26 cellular contexts compared by ENCODE assay signal in the genomic region with DNA sequence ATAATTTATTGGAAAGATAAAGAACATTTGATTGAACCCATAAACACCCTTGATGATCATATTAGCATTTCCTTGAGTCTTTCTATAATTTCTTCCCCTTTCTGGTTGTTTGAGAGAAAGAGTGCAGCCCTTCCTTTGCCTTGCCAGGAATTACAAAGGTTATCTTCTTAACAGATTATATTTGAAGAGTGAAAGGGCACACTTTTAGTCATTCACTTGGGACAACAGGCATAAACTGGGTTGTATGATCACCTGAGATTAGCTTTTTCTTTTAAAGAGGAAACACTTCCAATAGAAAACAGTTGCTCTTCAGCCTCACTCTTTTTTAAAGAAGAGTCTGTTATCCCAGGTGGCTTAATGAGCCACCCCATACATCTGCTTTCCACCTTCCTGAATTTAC.
"Had no signal": no experiment of that assay in that cellular context is flagged by ENCODE, and none has a peak within 500 bp of the region (broad histone marks: within the 10 kb centered on the region; RNA-seq: fewer than 3 reads in every experiment).

No MANE protein-coding gene starts in this region.

- H3K4me2 ChIP-seq: hepatocyte had no signal

- H3K4me3 ChIP-seq: heart right ventricle, hepatocyte, left lung, lower lobe of right lung, pancreas, prostate gland, sigmoid colon, spleen, suprapubic skin, thoracic aorta, tibial artery, upper lobe of left lung, vagina had no signal

- H3K27me3 ChIP-seq: heart right ventricle, hepatocyte, left lung, pancreas, sigmoid colon, spleen, suprapubic skin, tibial artery, upper lobe of left lung, vagina had no signal

- H3K79me2 ChIP-seq: hepatocyte had no signal

- DNase-seq: heart right ventricle; islet precursor cell; left lung; lower lobe of right lung; mammary epithelial cell; mesenchymal stem cell; naive thymus-derived CD4-positive, alpha-beta T cell; nucleus accumbens; pancreas; posterior cingulate gyrus; retina; right cardiac atrium; sigmoid colon; small intestine; spleen; stimulated activated CD4-positive, alpha-beta T cell treated with anti-CD3 and anti-CD28 coated beads, Interleukin-4, amount 100 ng/mL, for 24 hours; stimulated activated naive CD4-positive, alpha-beta T cell; tibial artery; upper lobe of left lung had no signal

- H3K27ac ChIP-seq: heart right ventricle, hepatocyte, left lung, lower lobe of right lung, pancreas, prostate gland, sigmoid colon, spleen, suprapubic skin, thoracic aorta, tibial artery, upper lobe of left lung, vagina had no signal

- H3K36me3 ChIP-seq: heart right ventricle, left lung, lower lobe of right lung, pancreas, prostate gland, sigmoid colon, spleen, suprapubic skin, thoracic aorta, tibial artery, upper lobe of left lung, vagina had no signal

- H3K9me3 ChIP-seq: heart right ventricle, left lung, lower lobe of right lung, pancreas, prostate gland, sigmoid colon, spleen, suprapubic skin, thoracic aorta, tibial artery, upper lobe of left lung, vagina had no signal

- H3K4me1 ChIP-seq: heart right ventricle, lower lobe of right lung, prostate gland, sigmoid colon, spleen, suprapubic skin, tibial artery, upper lobe of left lung, vagina had no signal

- ATAC-seq: heart right ventricle; left lung; lower lobe of right lung; naive thymus-derived CD4-positive, alpha-beta T cell; natural killer cell treated with Interleukin-12 subunit alpha and Interleukin-12 subunit beta and Interleukin-15 and Interleukin-18, amount 100 ng/mL, for 72 hours; pancreas; right cardiac atrium; stimulated activated effector memory CD8-positive, alpha-beta T cell treated with anti-CD3 and anti-CD28 coated beads, Interleukin-12 subunit alpha, Interleukin-12 subunit beta, amount 100 ng/mL, for 72 hours had no signal

- H2AFZ ChIP-seq: hepatocyte had no signal
